Comparison of ENCODE assay signal across 13 cellular contexts in genomic region chr5:25950681-25951080, GRCh38.
DNase-seq lines count a peak whose midpoint lies in the region; ATAC-seq and TF ChIP-seq lines count a peak whose summit lies in the region.
"Had no signal": no experiment of that assay in that cellular context is flagged by ENCODE, and none has a peak within 500 bp of the region (broad histone marks: within the 10 kb centered on the region; RNA-seq: fewer than 3 reads in every experiment).

No MANE protein-coding gene starts in this region.

- no peaks in the 10 kb centered on the region for H3K27me3 Mint-ChIP-seq in endodermal cell (ENCODE audit: insufficient read depth)
- no peaks in the 10 kb centered on the region for H3K27me3 Mint-ChIP-seq in GM23338 (ENCODE audit: insufficient read depth, low read depth, poor library complexity)

- H3K4me1 ChIP-seq in endodermal cell (ENCODE audit: control insufficient read depth, insufficient read depth, low read length) (no peaks in the 10 kb centered on the region), foreskin keratinocyte (no peaks in the 10 kb centered on the region), GM23338 (ENCODE audit: insufficient read depth) (peaks cover 11% of the 10 kb centered on the region; the same call in 1 of the 2 replicates)

- H3K4me3 Mint-ChIP-seq in endodermal cell: no peak overlapping the region
- H3K4me3 Mint-ChIP-seq in GM23338: no peak overlapping the region
- H3K4me3 Mint-ChIP-seq: CD8-positive, alpha-beta T cell had no signal

- H4K20me1 ChIP-seq in GM23338 (replicated peaks; ENCODE audit: insufficient read depth): no peaks in the 10 kb centered on the region

- H3K4me3 ChIP-seq in endodermal cell (ENCODE audit: low read length) (no peak overlapping the region), GM23338 (no peak overlapping the region)

- no peaks in the 10 kb centered on the region for H3K9me3 ChIP-seq in endodermal cell (ENCODE audit: control insufficient read depth, low read length)

- H3K36me3 ChIP-seq in endodermal cell (ENCODE audit: control insufficient read depth, insufficient read depth, low read length): no peaks in the 10 kb centered on the region
- no peaks in the 10 kb centered on the region for H3K36me3 ChIP-seq in GM23338 (ENCODE audit: insufficient read depth)

- H3K4me1 Mint-ChIP-seq in endodermal cell: peaks cover 15% of the 10 kb centered on the region
- peaks cover 8% of the 10 kb centered on the region for H3K4me1 Mint-ChIP-seq in GM23338

- H3K4me2 ChIP-seq in GM23338: no peak overlapping the region

- DNase-seq in ELF-1 (ENCODE audit: low read depth, low spot score) (peak; percentile 17), SK-N-DZ (ENCODE audit: low spot score) (peak; percentile 70), endodermal cell (peak; percentile 62), foreskin keratinocyte (no peak), GM23338 (ENCODE audit: low spot score) (no peak), NCI-H345 treated with DMSO at 0.1 percent for 48 hours (lab: John Stamatoyannopoulos, UW; ENCODE audit: unreplicated experiment) (no peak), RPMI8226 (no peak)
- DNase-seq: ACHN; Calu3; CD8-positive, alpha-beta T cell; DMS79 treated with DMSO at 0.1 percent for 48 hours; HCEC 1CT; KG1 had no signal

- H3K27me3 ChIP-seq in endodermal cell (ENCODE audit: control insufficient read depth, insufficient read depth, low read length, poor library complexity, severe bottlenecking): no peaks in the 10 kb centered on the region
- H3K27me3 ChIP-seq in foreskin keratinocyte: no peaks in the 10 kb centered on the region
- H3K27me3 ChIP-seq in GM23338 (ENCODE audit: insufficient read depth): no peaks in the 10 kb centered on the region

- H3K27ac ChIP-seq in endodermal cell (ENCODE audit: low read depth, low read length) (no peak overlapping the region), foreskin keratinocyte (no peak overlapping the region), GM23338 (ENCODE audit: low read depth) (no peak overlapping the region)

- H2AFZ ChIP-seq in GM23338: no peak overlapping the region

- ATAC-seq in foreskin keratinocyte (no peak), GM23338 (no peak)
- ATAC-seq: CD8-positive, alpha-beta T cell had no signal

- 77 to 87% methylated on average over 3 to 4 of the region's 4 CpGs for WGBS in endodermal cell (ENCODE audit: insufficient coverage in 1 of 2, insufficient read length in 1 of 2), 2 experiments

- H3K9ac ChIP-seq in endodermal cell (ENCODE audit: extremely low read depth, low read length, poor library complexity, severe bottlenecking): no peak overlapping the region

- H3K27ac Mint-ChIP-seq in endodermal cell: no peak overlapping the region
- H3K27ac Mint-ChIP-seq in GM23338: no peak overlapping the region
- H3K27ac Mint-ChIP-seq: CD8-positive, alpha-beta T cell had no signal

- H3K9me3 Mint-ChIP-seq in endodermal cell (peaks cover 5% of the 10 kb centered on the region), GM23338 (no peaks in the 10 kb centered on the region)

- no peaks in the 10 kb centered on the region for H3F3A ChIP-seq in GM23338 (replicated peaks; ENCODE audit: low read depth)

- H3K79me2 ChIP-seq in GM23338 (replicated peaks; ENCODE audit: insufficient read depth): no peaks in the 10 kb centered on the region

- H3K9me2 ChIP-seq in GM23338 (ENCODE audit: insufficient read depth): no peaks in the 10 kb centered on the region

- no peaks in the 10 kb centered on the region for H3K36me3 Mint-ChIP-seq in endodermal cell (ENCODE audit: low read depth)
- no peaks in the 10 kb centered on the region for H3K36me3 Mint-ChIP-seq in GM23338 (ENCODE audit: low read depth)
- H3K36me3 Mint-ChIP-seq: CD8-positive, alpha-beta T cell had no signal

- TF ChIP-seq CTCF in endodermal cell (conservative IDR thresholded peaks at IDR 0.05): no peak
- TF ChIP-seq CTCF in foreskin keratinocyte (conservative IDR thresholded peaks at IDR 0.05): no peak
- no peak for TF ChIP-seq CTCF in GM23338 (conservative IDR thresholded peaks at IDR 0.05; ENCODE audit: low read depth in 2 of 2)

TF ChIP-seq in GM23338, 12 proteins besides CTCF, POLR2A, EP300 and RAD21 (continues in another document):
- TF ChIP-seq JUNB (IDR thresholded peaks at IDR 0.05; ENCODE audit: unreplicated experiment) (no peak), REST (IDR thresholded peaks at IDR 0.05; ENCODE audit: unreplicated experiment) (no peak), EZH2 (IDR thresholded peaks at IDR 0.05; ENCODE audit: low read depth, unreplicated experiment) (no peak), STAT1 (IDR thresholded peaks at IDR 0.05; ENCODE audit: unreplicated experiment) (no peak), NANOG (IDR thresholded peaks at IDR 0.05; ENCODE audit: borderline replicate concordance) (no peak), EZH2phosphoT487 (IDR thresholded peaks at IDR 0.05; ENCODE audit: unreplicated experiment) (no peak)
- TF ChIP-seq, protein P1, sequence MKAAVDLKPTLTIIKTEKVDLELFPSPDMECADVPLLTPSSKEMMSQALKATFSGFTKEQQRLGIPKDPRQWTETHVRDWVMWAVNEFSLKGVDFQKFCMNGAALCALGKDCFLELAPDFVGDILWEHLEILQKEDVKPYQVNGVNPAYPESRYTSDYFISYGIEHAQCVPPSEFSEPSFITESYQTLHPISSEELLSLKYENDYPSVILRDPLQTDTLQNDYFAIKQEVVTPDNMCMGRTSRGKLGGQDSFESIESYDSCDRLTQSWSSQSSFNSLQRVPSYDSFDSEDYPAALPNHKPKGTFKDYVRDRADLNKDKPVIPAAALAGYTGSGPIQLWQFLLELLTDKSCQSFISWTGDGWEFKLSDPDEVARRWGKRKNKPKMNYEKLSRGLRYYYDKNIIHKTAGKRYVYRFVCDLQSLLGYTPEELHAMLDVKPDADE (IDR thresholded peaks at IDR 0.05): no peak

Comparison
In these comparisons a context has a peak if more than half of its experiments do, and no peak if none do; other contexts are left out.
1. DNase-seq: peak in ELF-1 (single experiment), SK-N-DZ (single experiment) and endodermal cell (single experiment); none in foreskin keratinocyte (0 of 2), GM23338 (single experiment), NCI-H345 treated with DMSO at 0.1 percent for 48 hours (single experiment) and RPMI8226 (single experiment).